ENCODE assay signal across 7 cellular contexts in genomic region chr4:98626350-98626749, GRCh38. TPM values are rescaled to one million over a fixed set of nuclear protein-coding genes. Genes with fewer than 3 reads are reported as not detected.
DNase-seq lines count a peak whose midpoint lies in the region; ATAC-seq and TF ChIP-seq lines count a peak whose summit lies in the region.

No MANE protein-coding gene starts in this region.

- H2BK120ac ChIP-seq in H9 (ENCODE audit: low read depth, low read length, poor library complexity, severe bottlenecking), result no peak overlapping the region

- H3K56ac ChIP-seq in H9 (ENCODE audit: insufficient read length, low read depth, low read length), result no peak overlapping the region

- no peaks in the 10 kb centered on the region for H3K27me3 Mint-ChIP-seq in H9 (ENCODE audit: low read depth)
- H3K27me3 Mint-ChIP-seq in stimulated activated naive CD8-positive, alpha-beta T cell treated with anti-CD3 and anti-CD28 coated beads, Interleukin-15, Interleukin-2, amounts not matched to agents 100 ng/mL and 50 ng/mL, for 24 hours, result no peaks in the 10 kb centered on the region

- H3K23ac ChIP-seq in H9 (ENCODE audit: insufficient read length, low read depth, low read length), result no peak overlapping the region

- peaks cover 33 to 50% of the 10 kb centered on the region in 2 experiments for H3K4me1 Mint-ChIP-seq in H9
- H3K4me1 Mint-ChIP-seq in stimulated activated naive CD8-positive, alpha-beta T cell treated with anti-CD3 and anti-CD28 coated beads, Interleukin-15, Interleukin-2, amounts not matched to agents 100 ng/mL and 50 ng/mL, for 24 hours (ENCODE audit: low read depth), result peaks cover 54% of the 10 kb centered on the region

- H3K9ac ChIP-seq in H9 (ENCODE audit: extremely low read depth, insufficient read length, low read length), result no peak overlapping the region

- no peak overlapping the region for H2BK5ac ChIP-seq in H9 (ENCODE audit: insufficient read length, low read length)

- no peak overlapping the region for H4K5ac ChIP-seq in H9 (ENCODE audit: insufficient read length, low read depth, low read length)

- H2AFZ ChIP-seq in H9 (ENCODE audit: low read length), result no peak overlapping the region

- TF ChIP-seq CTCF in H9 (conservative IDR thresholded peaks at IDR 0.05), result no peak

- H3K4me1 ChIP-seq in H9 (ENCODE audit: insufficient read depth, low read length), result peaks cover 3% of the 10 kb centered on the region; the same call in 1 of the 2 replicates

- H3K79me2 ChIP-seq in H9 (ENCODE audit: insufficient read depth, low read length), result no peaks in the 10 kb centered on the region

- no peak overlapping the region for H4K8ac ChIP-seq in H9 (replicated peaks; ENCODE audit: insufficient read length, low read depth, low read length)

- H2BK15ac ChIP-seq in H9 (ENCODE audit: low read depth, low read length), result peak overlapping the region; percentile 24; the same call in 1 of the 2 replicates

- H3K4ac ChIP-seq in H9 (ENCODE audit: low read depth, low read length), result no peak overlapping the region

- H2BK12ac ChIP-seq in H9 (ENCODE audit: insufficient read length, low read depth, low read length), result no peak overlapping the region

- H2AK5ac ChIP-seq in H9 (ENCODE audit: insufficient read length, low read length), result no peak overlapping the region

- H3K27ac Mint-ChIP-seq in H9, result peak overlapping the region in 2 of 3 experiments; percentile 26 to 87; a peak in 3 of 7 replicates
- H3K27ac Mint-ChIP-seq in stimulated activated naive CD8-positive, alpha-beta T cell treated with anti-CD3 and anti-CD28 coated beads, Interleukin-15, Interleukin-2, amounts not matched to agents 100 ng/mL and 50 ng/mL, for 24 hours, result peak overlapping the region; percentile 59

- H3K9me3 Mint-ChIP-seq in H9, result no peaks in the 10 kb centered on the region
- no peaks in the 10 kb centered on the region for H3K9me3 Mint-ChIP-seq in stimulated activated naive CD8-positive, alpha-beta T cell treated with anti-CD3 and anti-CD28 coated beads, Interleukin-15, Interleukin-2, amounts not matched to agents 100 ng/mL and 50 ng/mL, for 24 hours

- H3K79me1 ChIP-seq in H9 (ENCODE audit: insufficient read depth, low read depth, low read length, poor library complexity, severe bottlenecking), result no peaks in the 10 kb centered on the region

- no peak overlapping the region for H3K14ac ChIP-seq in H9 (ENCODE audit: insufficient read depth, low read length)

- DNase-seq in H9 (peak; percentile 70), UCSD-AML1 (lab: John Stamatoyannopoulos, UW; ENCODE audit: unreplicated experiment) (peak; percentile 55), fibroblast of the conjunctiva (ENCODE audit: low read depth) (peak; percentile 74), DMS153 treated with DMSO at 0.1 percent for 48 hours (lab: John Stamatoyannopoulos, UW; ENCODE audit: unreplicated experiment) (no peak), DMS114 treated with DMSO at 0.1 percent for 48 hours (lab: John Stamatoyannopoulos, UW; ENCODE audit: unreplicated experiment) (no peak)

- no CpG with 5 or more reads among the region's 4 CpGs for WGBS in H9 (ENCODE audit: extremely low coverage, insufficient read length, low lambda C conversion rate)

- peaks cover 2% of the 10 kb centered on the region for H4K20me1 ChIP-seq in H9 (ENCODE audit: control insufficient read depth, insufficient read depth, insufficient read length)

- no peaks in the 10 kb centered on the region for H3K9me3 ChIP-seq in H9 (ENCODE audit: control insufficient read depth, low read depth, low read length)

- H3K4me2 ChIP-seq in H9 (ENCODE audit: insufficient read depth, insufficient read length, low read length), result no peak overlapping the region

- ATAC-seq in HG02870 (IDR thresholded peaks at IDR 0.05; ENCODE audit: unreplicated experiment), result no peak

- no peaks in the 10 kb centered on the region for H3K36me3 Mint-ChIP-seq in H9 (ENCODE audit: insufficient read depth in 1 of 3, low read depth in 3 of 3)
- no peaks in the 10 kb centered on the region for H3K36me3 Mint-ChIP-seq in stimulated activated naive CD8-positive, alpha-beta T cell treated with anti-CD3 and anti-CD28 coated beads, Interleukin-15, Interleukin-2, amounts not matched to agents 100 ng/mL and 50 ng/mL, for 24 hours (ENCODE audit: low read depth)

- no peaks in the 10 kb centered on the region for H3K27me3 ChIP-seq in H9 (ENCODE audit: insufficient read depth, low read length)

- no peak overlapping the region for H4K91ac ChIP-seq in H9 (ENCODE audit: insufficient read length, low read depth, low read length)

- no peak overlapping the region for H3K27ac ChIP-seq in H9 (ENCODE audit: insufficient read length, low read depth, low read length)

- H2BK20ac ChIP-seq in H9 (ENCODE audit: low read depth, low read length, poor library complexity, severe bottlenecking), result no peak overlapping the region

- no peak overlapping the region for H3K18ac ChIP-seq in H9 (ENCODE audit: insufficient read length, low read depth, low read length)

- H3K23me2 ChIP-seq in H9 (ENCODE audit: insufficient read length, low read depth, low read length, poor library complexity, severe bottlenecking), result no peaks in the 10 kb centered on the region

- H3K4me3 Mint-ChIP-seq in H9, result no peak overlapping the region
- H3K4me3 Mint-ChIP-seq in stimulated activated naive CD8-positive, alpha-beta T cell treated with anti-CD3 and anti-CD28 coated beads, Interleukin-15, Interleukin-2, amounts not matched to agents 100 ng/mL and 50 ng/mL, for 24 hours, result no peak overlapping the region

- no peak overlapping the region for H3T11ph ChIP-seq in H9 (ENCODE audit: low read length)

RNA-seq across cellular contexts. Expression of gene TSPAN5, which starts 32.1 kb away (rescaled TPM):
- 6.4 and 7.0 TPM in 2 replicates for total RNA-seq in H9 (2021)

Comparison
In these comparisons a context has a peak if more than half of its experiments do, and no peak if none do; other contexts are left out.
1. DNase-seq: peak in H9 (single experiment), UCSD-AML1 (single experiment) and fibroblast of the conjunctiva (single experiment); none in DMS153 treated with DMSO at 0.1 percent for 48 hours (single experiment) and DMS114 treated with DMSO at 0.1 percent for 48 hours (single experiment).